Comparison of ENCODE assay signal across 2 cellular contexts in the genomic region with DNA sequence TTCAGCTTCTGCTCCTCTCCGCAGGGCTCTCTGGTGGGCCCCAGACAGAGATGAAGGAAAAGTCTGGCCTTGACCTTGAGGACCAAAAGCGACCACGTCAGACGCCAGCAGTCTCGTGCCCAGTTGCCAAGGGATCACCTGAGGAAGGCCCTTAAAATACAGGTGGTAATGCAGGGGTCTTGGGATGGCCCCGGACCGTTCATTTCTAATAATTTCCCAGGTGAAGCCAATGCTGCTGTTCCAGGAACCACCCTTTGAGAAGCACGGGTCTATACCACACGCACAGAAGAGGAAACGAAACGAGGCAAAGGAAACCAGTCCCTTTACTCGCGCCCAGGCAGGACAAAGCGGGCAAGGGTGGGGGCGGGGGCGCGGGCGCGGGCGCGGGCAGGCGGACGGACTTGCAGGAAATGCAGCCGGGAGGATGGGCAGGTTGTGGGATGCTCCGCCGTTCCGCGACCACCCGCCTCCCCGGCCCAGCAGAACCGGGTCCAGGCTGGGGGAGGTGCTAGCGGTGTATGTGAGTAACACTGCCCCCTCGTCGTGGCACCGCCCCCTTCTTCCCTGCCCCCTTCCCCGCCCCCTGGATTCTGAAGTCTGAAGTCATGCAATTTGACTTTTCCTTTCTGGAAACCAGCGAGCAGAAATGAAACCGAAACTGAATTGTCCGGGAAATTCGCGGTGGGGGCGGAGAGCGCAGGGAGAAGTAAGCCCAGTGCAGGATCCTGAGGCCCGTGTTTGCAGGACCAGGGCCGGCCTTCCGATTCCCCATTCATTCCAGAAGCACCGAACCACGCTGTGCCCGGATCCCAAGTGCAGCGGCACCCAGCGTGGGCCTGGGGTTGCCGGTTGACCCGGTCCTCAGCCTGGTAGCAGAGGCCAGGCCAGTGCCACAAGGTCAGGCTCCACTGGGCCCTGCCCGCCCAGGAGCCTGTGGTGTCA.
TF ChIP-seq lines count a peak whose summit lies in the region.

No MANE protein-coding gene starts in this region.

TF ChIP-seq in Ishikawa, 13 proteins besides CTCF, POLR2A, EP300 and RAD21:
- TF ChIP-seq YY1 (IDR thresholded peaks at IDR 0.05; ENCODE audit: low read depth), result no peak
- peak; percentile 10; the same call in 1 of the 2 replicates for TF ChIP-seq ZBTB7A (IDR thresholded peaks at IDR 0.05; ENCODE audit: low read depth)
- TF ChIP-seq, protein P1, sequence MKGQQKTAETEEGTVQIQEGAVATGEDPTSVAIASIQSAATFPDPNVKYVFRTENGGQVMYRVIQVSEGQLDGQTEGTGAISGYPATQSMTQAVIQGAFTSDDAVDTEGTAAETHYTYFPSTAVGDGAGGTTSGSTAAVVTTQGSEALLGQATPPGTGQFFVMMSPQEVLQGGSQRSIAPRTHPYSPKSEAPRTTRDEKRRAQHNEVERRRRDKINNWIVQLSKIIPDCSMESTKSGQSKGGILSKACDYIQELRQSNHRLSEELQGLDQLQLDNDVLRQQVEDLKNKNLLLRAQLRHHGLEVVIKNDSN (IDR thresholded peaks at IDR 0.05), result no peak
- no peak for TF ChIP-seq TCF12 (IDR thresholded peaks at IDR 0.05; ENCODE audit: low read depth)
- TF ChIP-seq, protein P2, sequence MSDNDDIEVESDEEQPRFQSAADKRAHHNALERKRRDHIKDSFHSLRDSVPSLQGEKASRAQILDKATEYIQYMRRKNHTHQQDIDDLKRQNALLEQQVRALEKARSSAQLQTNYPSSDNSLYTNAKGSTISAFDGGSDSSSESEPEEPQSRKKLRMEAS (IDR thresholded peaks at IDR 0.05), result no peak
- TF ChIP-seq CEBPB (IDR thresholded peaks at IDR 0.05), result no peak
- TF ChIP-seq FOXM1 (IDR thresholded peaks at IDR 0.05; ENCODE audit: borderline replicate concordance, low read depth), result no peak
- 0 out of 2 replicates have a peak, but pooled peaks have one; percentile 28 for TF ChIP-seq TAF1 (IDR thresholded peaks at IDR 0.05; ENCODE audit: low read depth)
- TF ChIP-seq CREB1 (IDR thresholded peaks at IDR 0.05; ENCODE audit: low read depth), result no peak
- no peak for TF ChIP-seq EGR1 (IDR thresholded peaks at IDR 0.05)
- TF ChIP-seq, protein P3, sequence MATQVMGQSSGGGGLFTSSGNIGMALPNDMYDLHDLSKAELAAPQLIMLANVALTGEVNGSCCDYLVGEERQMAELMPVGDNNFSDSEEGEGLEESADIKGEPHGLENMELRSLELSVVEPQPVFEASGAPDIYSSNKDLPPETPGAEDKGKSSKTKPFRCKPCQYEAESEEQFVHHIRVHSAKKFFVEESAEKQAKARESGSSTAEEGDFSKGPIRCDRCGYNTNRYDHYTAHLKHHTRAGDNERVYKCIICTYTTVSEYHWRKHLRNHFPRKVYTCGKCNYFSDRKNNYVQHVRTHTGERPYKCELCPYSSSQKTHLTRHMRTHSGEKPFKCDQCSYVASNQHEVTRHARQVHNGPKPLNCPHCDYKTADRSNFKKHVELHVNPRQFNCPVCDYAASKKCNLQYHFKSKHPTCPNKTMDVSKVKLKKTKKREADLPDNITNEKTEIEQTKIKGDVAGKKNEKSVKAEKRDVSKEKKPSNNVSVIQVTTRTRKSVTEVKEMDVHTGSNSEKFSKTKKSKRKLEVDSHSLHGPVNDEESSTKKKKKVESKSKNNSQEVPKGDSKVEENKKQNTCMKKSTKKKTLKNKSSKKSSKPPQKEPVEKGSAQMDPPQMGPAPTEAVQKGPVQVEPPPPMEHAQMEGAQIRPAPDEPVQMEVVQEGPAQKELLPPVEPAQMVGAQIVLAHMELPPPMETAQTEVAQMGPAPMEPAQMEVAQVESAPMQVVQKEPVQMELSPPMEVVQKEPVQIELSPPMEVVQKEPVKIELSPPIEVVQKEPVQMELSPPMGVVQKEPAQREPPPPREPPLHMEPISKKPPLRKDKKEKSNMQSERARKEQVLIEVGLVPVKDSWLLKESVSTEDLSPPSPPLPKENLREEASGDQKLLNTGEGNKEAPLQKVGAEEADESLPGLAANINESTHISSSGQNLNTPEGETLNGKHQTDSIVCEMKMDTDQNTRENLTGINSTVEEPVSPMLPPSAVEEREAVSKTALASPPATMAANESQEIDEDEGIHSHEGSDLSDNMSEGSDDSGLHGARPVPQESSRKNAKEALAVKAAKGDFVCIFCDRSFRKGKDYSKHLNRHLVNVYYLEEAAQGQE (IDR thresholded peaks at IDR 0.05; ENCODE audit: low read depth), result no peak
- TF ChIP-seq TEAD4 (IDR thresholded peaks at IDR 0.05), result no peak
- no peak for TF ChIP-seq NFIC (IDR thresholded peaks at IDR 0.05)

TF ChIP-seq in SK-N-SH, 30 proteins besides CTCF, POLR2A, EP300 and RAD21:
- TF ChIP-seq, protein P4, sequence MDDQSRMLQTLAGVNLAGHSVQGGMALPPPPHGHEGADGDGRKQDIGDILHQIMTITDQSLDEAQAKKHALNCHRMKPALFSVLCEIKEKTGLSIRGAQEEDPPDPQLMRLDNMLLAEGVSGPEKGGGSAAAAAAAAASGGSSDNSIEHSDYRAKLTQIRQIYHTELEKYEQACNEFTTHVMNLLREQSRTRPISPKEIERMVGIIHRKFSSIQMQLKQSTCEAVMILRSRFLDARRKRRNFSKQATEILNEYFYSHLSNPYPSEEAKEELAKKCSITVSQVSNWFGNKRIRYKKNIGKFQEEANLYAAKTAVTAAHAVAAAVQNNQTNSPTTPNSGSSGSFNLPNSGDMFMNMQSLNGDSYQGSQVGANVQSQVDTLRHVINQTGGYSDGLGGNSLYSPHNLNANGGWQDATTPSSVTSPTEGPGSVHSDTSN (IDR thresholded peaks at IDR 0.05), result no peak
- TF ChIP-seq FOSL2 (IDR thresholded peaks at IDR 0.05; ENCODE audit: borderline replicate concordance, low read depth) (no peak), NRF1 (IDR thresholded peaks at IDR 0.05; ENCODE audit: low read depth, low read length) (no peak), TAF1 (IDR thresholded peaks at IDR 0.05; ENCODE audit: borderline replicate concordance, low read depth, low read length) (0 out of 2 replicates have a peak, but pooled peaks have one; percentile 35), EZH2phosphoT487 (IDR thresholded peaks at IDR 0.05; ENCODE audit: borderline replicate concordance, low read depth) (no peak), SMC3 (IDR thresholded peaks at IDR 0.05; ENCODE audit: low read depth, low read length) (no peak), YY1 (IDR thresholded peaks at IDR 0.05; ENCODE audit: low read depth) (no peak), ELF1 (IDR thresholded peaks at IDR 0.05) (no peak), POLR2AphosphoS5 (IDR thresholded peaks at IDR 0.05; ENCODE audit: low read depth, low read length) (peak; percentile 38; the same call in 1 of the 2 replicates), TEAD4 (IDR thresholded peaks at IDR 0.05; ENCODE audit: borderline replicate concordance, insufficient read depth) (no peak), SIN3A (IDR thresholded peaks at IDR 0.05; ENCODE audit: borderline replicate concordance, low read depth, low read length) (no peak), MEF2A (IDR thresholded peaks at IDR 0.05; ENCODE audit: borderline replicate concordance, low read depth) (no peak), MXI1 (IDR thresholded peaks at IDR 0.05; ENCODE audit: low read depth, low read length) (0 out of 2 replicates have a peak, but pooled peaks have one; percentile 17), NFIC (IDR thresholded peaks at IDR 0.05; ENCODE audit: borderline replicate concordance) (no peak), FOXJ3 (CRISPR knock-in tag; IDR thresholded peaks at IDR 0.05) (no peak), FOXM1 (IDR thresholded peaks at IDR 0.05; ENCODE audit: low read depth) (no peak)
- TF ChIP-seq, protein P3 (IDR thresholded peaks at IDR 0.05; ENCODE audit: low read depth, low read length), result no peak
- TF ChIP-seq, protein P5, sequence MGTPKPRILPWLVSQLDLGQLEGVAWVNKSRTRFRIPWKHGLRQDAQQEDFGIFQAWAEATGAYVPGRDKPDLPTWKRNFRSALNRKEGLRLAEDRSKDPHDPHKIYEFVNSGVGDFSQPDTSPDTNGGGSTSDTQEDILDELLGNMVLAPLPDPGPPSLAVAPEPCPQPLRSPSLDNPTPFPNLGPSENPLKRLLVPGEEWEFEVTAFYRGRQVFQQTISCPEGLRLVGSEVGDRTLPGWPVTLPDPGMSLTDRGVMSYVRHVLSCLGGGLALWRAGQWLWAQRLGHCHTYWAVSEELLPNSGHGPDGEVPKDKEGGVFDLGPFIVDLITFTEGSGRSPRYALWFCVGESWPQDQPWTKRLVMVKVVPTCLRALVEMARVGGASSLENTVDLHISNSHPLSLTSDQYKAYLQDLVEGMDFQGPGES (IDR thresholded peaks at IDR 0.05; ENCODE audit: low read depth, low read length), result no peak
- TF ChIP-seq, protein P1 (IDR thresholded peaks at IDR 0.05; ENCODE audit: borderline replicate concordance, low read depth), result no peak
